ENCODE assay signal across 21 cellular contexts in genomic region chr14:94161087-94161486, GRCh38. TPM values are rescaled to one million over a fixed set of nuclear protein-coding genes. Genes with fewer than 3 reads are reported as not detected.
A peak's percentile ranks its signal among the peaks of the same experiment; 100 is the strongest.
DNase-seq lines count a peak whose midpoint lies in the region; ATAC-seq and TF ChIP-seq lines count a peak whose summit lies in the region.
"Had no signal": no experiment of that assay in that cellular context is flagged by ENCODE, and none has a peak within 500 bp of the region (broad histone marks: within the 10 kb centered on the region; RNA-seq: fewer than 3 reads in every experiment).

No MANE protein-coding gene starts in this region.

- H3K4me3 ChIP-seq in BLaER1 treated with 17β-estradiol and CSF1 and Interleukin-3, amounts not matched to agents 10 nM and 100 nM: no peak overlapping the region
- H3K4me3 ChIP-seq: GM23248 had no signal

- peak; percentile 20 for ATAC-seq in central memory CD8-positive, alpha-beta T cell (replicated peaks; ENCODE audit: extremely low read depth, poor library complexity, severe bottlenecking)
- no peak for ATAC-seq in HG03108 (IDR thresholded peaks at IDR 0.05; ENCODE audit: unreplicated experiment)

- H3K9ac ChIP-seq in BLaER1 treated with 17β-estradiol and CSF1 and Interleukin-3, amounts not matched to agents 10 nM and 100 nM: no peak overlapping the region
- H3K9ac ChIP-seq: GM23248 had no signal

- peaks cover 0 to 3% (median 0%) of the 10 kb centered on the region in 11 experiments; a peak in 1 of 22 replicates for H3K9me3 ChIP-seq in BLaER1 treated with 17β-estradiol and CSF1 and Interleukin-3, amounts not matched to agents 10 nM and 100 nM (replicated peaks in 1 of 11)

- H3K27ac Mint-ChIP-seq in activated CD4-positive, alpha-beta T cell treated with anti-CD3 and anti-CD28 coated beads, Interleukin-2, amount 10 ng/mL, durations not matched to agents 7 days and 5 days: peak overlapping the region; percentile 77
- H3K27ac Mint-ChIP-seq in central memory CD8-positive, alpha-beta T cell (ENCODE audit: low read depth): no peak overlapping the region
- no peak overlapping the region for H3K27ac Mint-ChIP-seq in progenitor cell of endocrine pancreas
- H3K27ac Mint-ChIP-seq: IgD-negative memory B cell had no signal

- no peaks in the 10 kb centered on the region for H3K27me3 ChIP-seq in BLaER1 treated with 17β-estradiol and CSF1 and Interleukin-3, amounts not matched to agents 10 nM and 100 nM

- peak overlapping the region in 1 of 11 experiments; percentile 21; a peak in 1 of 22 replicates for H3K27ac ChIP-seq in BLaER1 treated with 17β-estradiol and CSF1 and Interleukin-3, amounts not matched to agents 10 nM and 100 nM
- H3K27ac ChIP-seq: GM23248, HL-60 had no signal

- H3K36me3 ChIP-seq in BLaER1 treated with 17β-estradiol and CSF1 and Interleukin-3, amounts not matched to agents 10 nM and 100 nM: no peaks in the 10 kb centered on the region

- no peak for TF ChIP-seq CTCF in progenitor cell of endocrine pancreas (IDR thresholded peaks at IDR 0.05; ENCODE audit: unreplicated experiment)

- H3K9me3 Mint-ChIP-seq in activated CD4-positive, alpha-beta T cell treated with anti-CD3 and anti-CD28 coated beads, Interleukin-2, amount 10 ng/mL, durations not matched to agents 7 days and 5 days: no peaks in the 10 kb centered on the region
- H3K9me3 Mint-ChIP-seq in central memory CD8-positive, alpha-beta T cell: no peaks in the 10 kb centered on the region
- H3K9me3 Mint-ChIP-seq in progenitor cell of endocrine pancreas (ENCODE audit: low read depth): no peaks in the 10 kb centered on the region

- no peaks in the 10 kb centered on the region for H4K20me1 ChIP-seq in BLaER1 treated with 17β-estradiol and CSF1 and Interleukin-3, amounts not matched to agents 10 nM and 100 nM

- POLR2A ChIA-PET in activated CD4-positive, alpha-beta T cell treated with anti-CD3 and anti-CD28 coated beads, Interleukin-2, amount 10 ng/mL, durations not matched to agents 7 days and 5 days (lab: Charles Lee): interaction anchor here (0.6 kb wide), 1 partner anchor 13 kb away, joined by 8 read pairs; no protein-coding TSS in a partner anchor

- peaks cover 1% of the 10 kb centered on the region for H3K27me3 Mint-ChIP-seq in activated CD4-positive, alpha-beta T cell treated with anti-CD3 and anti-CD28 coated beads, Interleukin-2, amount 10 ng/mL, durations not matched to agents 7 days and 5 days
- peaks cover 13% of the 10 kb centered on the region for H3K27me3 Mint-ChIP-seq in central memory CD8-positive, alpha-beta T cell
- H3K27me3 Mint-ChIP-seq in progenitor cell of endocrine pancreas: peaks cover 8% of the 10 kb centered on the region

- peaks cover 69% of the 10 kb centered on the region for H3K4me1 Mint-ChIP-seq in activated CD4-positive, alpha-beta T cell treated with anti-CD3 and anti-CD28 coated beads, Interleukin-2, amount 10 ng/mL, durations not matched to agents 7 days and 5 days
- H3K4me1 Mint-ChIP-seq in central memory CD8-positive, alpha-beta T cell: peaks cover 27% of the 10 kb centered on the region
- peaks cover 14% of the 10 kb centered on the region for H3K4me1 Mint-ChIP-seq in progenitor cell of endocrine pancreas (ENCODE audit: low read depth)

- peak overlapping the region; percentile 3 to 81 (median 34); a peak in 13 of 22 replicates for H3K4me2 ChIP-seq in BLaER1 treated with 17β-estradiol and CSF1 and Interleukin-3, amounts not matched to agents 10 nM and 100 nM

- CTCF ChIA-PET in activated CD4-positive, alpha-beta T cell treated with anti-CD3 and anti-CD28 coated beads, Interleukin-2, amount 10 ng/mL, durations not matched to agents 7 days and 5 days (lab: Charles Lee): interaction anchor here (1.0 kb wide), 1 partner anchor 221 kb away, joined by 3 read pairs; no protein-coding TSS in a partner anchor

- no peaks in the 10 kb centered on the region for H3K36me3 Mint-ChIP-seq in activated CD4-positive, alpha-beta T cell treated with anti-CD3 and anti-CD28 coated beads, Interleukin-2, amount 10 ng/mL, durations not matched to agents 7 days and 5 days (ENCODE audit: low read depth)
- no peaks in the 10 kb centered on the region for H3K36me3 Mint-ChIP-seq in central memory CD8-positive, alpha-beta T cell (ENCODE audit: insufficient read depth)
- H3K36me3 Mint-ChIP-seq in progenitor cell of endocrine pancreas (ENCODE audit: insufficient read depth): no peaks in the 10 kb centered on the region
- H3K36me3 Mint-ChIP-seq: IgD-negative memory B cell had no signal

- H3K4me3 Mint-ChIP-seq in activated CD4-positive, alpha-beta T cell treated with anti-CD3 and anti-CD28 coated beads, Interleukin-2, amount 10 ng/mL, durations not matched to agents 7 days and 5 days: no peak overlapping the region
- H3K4me3 Mint-ChIP-seq in central memory CD8-positive, alpha-beta T cell: no peak overlapping the region
- no peak overlapping the region for H3K4me3 Mint-ChIP-seq in progenitor cell of endocrine pancreas (ENCODE audit: low read depth)
- H3K4me3 Mint-ChIP-seq: IgD-negative memory B cell had no signal

- peaks cover 34 to 55% (median 47%) of the 10 kb centered on the region in 10 experiments for H3K4me1 ChIP-seq in BLaER1 treated with 17β-estradiol and CSF1 and Interleukin-3, amounts not matched to agents 10 nM and 100 nM

- no peak for DNase-seq in activated CD4-positive, alpha-beta T cell treated with anti-CD3 and anti-CD28 coated beads, Interleukin-2, amount 10 ng/mL, durations not matched to agents 7 days and 5 days
- no peak for DNase-seq in activated CD4-positive, alpha-beta T cell treated with anti-CD3 and anti-CD28 coated beads, Interleukin-2, amount 50 U/mL, for 1 hour
- DNase-seq in NCI-H69 (lab: John Stamatoyannopoulos, UW) (peak; percentile 24), islet precursor cell (no peak), progenitor cell of endocrine pancreas (ENCODE audit: low spot score, unreplicated experiment) (no peak)
- no peak for DNase-seq in central memory CD8-positive, alpha-beta T cell (ENCODE audit: low spot score in 2 of 2)
- DNase-seq: DMS79, GM23248, HCEC 1CT, Karpas-422, MM.1S, NCI-H1105, NCI-H1694 treated with DMSO at 0.1 percent for 48 hours, NCI-H2227 treated with DMSO at 0.1 percent for 48 hours, NCI-H510A treated with DMSO at 0.1 percent for 48 hours, NCI-H82, SHP77 had no signal

RNA-seq across cellular contexts. Expression of gene PPP4R4, which starts 13.0 kb away (rescaled TPM):
- total RNA-seq in activated CD4-positive, alpha-beta T cell treated with anti-CD3 and anti-CD28 coated beads, Interleukin-2, amount 10 ng/mL, durations not matched to agents 7 days and 5 days: 1 to 10 TPM; 3.0 to 3.7 TPM
- 12.8 and 13.5 TPM in 2 replicates for total RNA-seq in progenitor cell of endocrine pancreas

RNA-seq across cellular contexts. Expression of gene IFI27L2, which starts 31.7 kb away (rescaled TPM):
- total RNA-seq in activated CD4-positive, alpha-beta T cell treated with anti-CD3 and anti-CD28 coated beads, Interleukin-2, amount 10 ng/mL, durations not matched to agents 7 days and 5 days: 10 to 100 TPM; 76.0 to 91.3 TPM
- total RNA-seq in progenitor cell of endocrine pancreas: 27.4 and 32.2 TPM in 2 replicates

RNA-seq across cellular contexts. Expression of gene IFI27, which starts 50.6 kb away (rescaled TPM):
- total RNA-seq in activated CD4-positive, alpha-beta T cell treated with anti-CD3 and anti-CD28 coated beads, Interleukin-2, amount 10 ng/mL, durations not matched to agents 7 days and 5 days: 100 to 1,000 TPM; 158 to 193 TPM
- 5.8 and 7.5 TPM in 2 replicates for total RNA-seq in progenitor cell of endocrine pancreas
- total RNA-seq: GM23248 had no signal

Comparison
In these comparisons a context has a peak if more than half of its experiments do, and no peak if none do; other contexts are left out.
1. RNA of gene IFI27, which starts 50.6 kb away (total RNA-seq): 158 to 193 TPM in activated CD4-positive, alpha-beta T cell treated with anti-CD3 and anti-CD28 coated beads, Interleukin-2, amount 10 ng/mL, durations not matched to agents 7 days and 5 days; 5.8 to 7.5 TPM in progenitor cell of endocrine pancreas; every median in the first group is over 10 times any median in the second.